Comparison of ENCODE assay signal across 31 cellular contexts in the genomic region with DNA sequence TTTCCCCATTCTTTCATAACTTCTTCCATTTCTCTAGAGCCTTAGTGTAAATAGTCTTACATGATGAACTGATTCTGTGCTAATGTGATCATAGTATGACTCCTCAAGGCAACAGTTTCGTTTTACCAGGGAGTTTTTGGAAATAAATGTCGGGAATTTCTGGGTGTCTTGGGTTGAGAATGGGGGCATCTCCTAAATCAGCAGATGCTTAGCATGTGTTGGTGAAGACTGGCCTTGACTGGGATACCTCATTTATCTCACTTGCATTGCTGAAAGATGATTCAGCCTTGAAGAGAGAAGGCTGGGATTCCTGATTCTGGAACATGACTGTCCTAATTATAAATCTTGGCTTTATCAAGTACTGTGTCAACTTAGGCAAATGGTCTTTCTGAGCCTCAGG.
DNase-seq lines count a peak whose midpoint lies in the region; ATAC-seq and TF ChIP-seq lines count a peak whose summit lies in the region.
"Had no signal": no experiment of that assay in that cellular context is flagged by ENCODE, and none has a peak within 500 bp of the region (broad histone marks: within the 10 kb centered on the region; RNA-seq: fewer than 3 reads in every experiment).

No MANE protein-coding gene starts in this region.

- DNase-seq in EL = peak; percentile 82
- DNase-seq in LHCN-M2 (ENCODE audit: low read depth) = peak; percentile 17
- DNase-seq in choroid plexus epithelial cell (ENCODE audit: low read depth) = peak; percentile 32
- peak; percentile 78 for DNase-seq in myocyte (ENCODE audit: low read depth)
- DNase-seq in iPS-NIHi7 (ENCODE audit: extremely low spot score) = no peak
- DNase-seq in activated naive CD8-positive, alpha-beta T cell treated with anti-CD3 and anti-CD28 coated beads, Interleukin-2, amount 50 U/mL, for 24 hours = no peak
- no peak for DNase-seq in NCI-H526 (lab: John Stamatoyannopoulos, UW)
- DNase-seq: activated CD4-positive, alpha-beta T cell treated with anti-CD3 and anti-CD28 coated beads for 48 hours; activated T-cell treated with anti-CD3 and anti-CD28 coated beads, Interleukin-2, amount 50 U/mL, for 4 hours; CD4-positive, CD25-positive, alpha-beta regulatory T cell; effector memory CD4-positive, alpha-beta T cell; erythroblast; H9; MV-4-11; naive thymus-derived CD4-positive, alpha-beta T cell; NCI-H510A treated with DMSO at 0.1 percent for 48 hours; NK-92 treated with Interleukin-12 subunit alpha and Interleukin-12 subunit beta, amount 100 ng/mL, for 24 hours; PC-3; Right ventricle myocardium superior; stimulated activated CD4-positive, alpha-beta T cell treated with anti-CD3 and anti-CD28 coated beads, Interleukin-4, amount 100 ng/mL, for 24 hours; upper lobe of left lung; WERI-Rb-1 had no signal

- H3K4me1 Mint-ChIP-seq in activated naive CD8-positive, alpha-beta T cell treated with anti-CD3 and anti-CD28 coated beads, Interleukin-2, amount 50 U/mL, for 24 hours = no peaks in the 10 kb centered on the region
- H3K4me1 Mint-ChIP-seq: CD4-positive, CD25-positive, alpha-beta regulatory T cell; memory B cell; naive thymus-derived CD4-positive, alpha-beta T cell; stimulated activated effector memory CD8-positive, alpha-beta T cell treated with anti-CD3 and anti-CD28 coated beads, Interleukin-12 subunit alpha, Interleukin-12 subunit beta, amount 100 ng/mL, for 72 hours had no signal

- no peak for ATAC-seq in activated naive CD8-positive, alpha-beta T cell treated with anti-CD3 and anti-CD28 coated beads, Interleukin-2, amount 50 U/mL, for 24 hours
- ATAC-seq: activated T-cell treated with anti-CD3 and anti-CD28 coated beads, Interleukin-2, amount 50 U/mL, for 4 hours; gastroesophageal sphincter; K562; naive thymus-derived CD4-positive, alpha-beta T cell; PC-3; sciatic nerve; stimulated activated effector memory CD8-positive, alpha-beta T cell treated with anti-CD3 and anti-CD28 coated beads, Interleukin-12 subunit alpha, Interleukin-12 subunit beta, amount 100 ng/mL, for 72 hours had no signal

- no peaks in the 10 kb centered on the region for H3K9me3 Mint-ChIP-seq in activated naive CD8-positive, alpha-beta T cell treated with anti-CD3 and anti-CD28 coated beads, Interleukin-2, amount 50 U/mL, for 24 hours
- H3K9me3 Mint-ChIP-seq: activated T-cell treated with anti-CD3 and anti-CD28 coated beads, Interleukin-2, amount 50 U/mL, for 4 hours; H9; memory B cell had no signal

- H3K4me3 Mint-ChIP-seq in activated naive CD8-positive, alpha-beta T cell treated with anti-CD3 and anti-CD28 coated beads, Interleukin-2, amount 50 U/mL, for 24 hours = no peak overlapping the region
- H3K4me3 Mint-ChIP-seq: activated T-cell treated with anti-CD3 and anti-CD28 coated beads, Interleukin-2, amount 50 U/mL, for 4 hours; CD4-positive, CD25-positive, alpha-beta regulatory T cell; H9; memory B cell; naive thymus-derived CD4-positive, alpha-beta T cell; stimulated activated effector memory CD8-positive, alpha-beta T cell treated with anti-CD3 and anti-CD28 coated beads, Interleukin-12 subunit alpha, Interleukin-12 subunit beta, amount 100 ng/mL, for 72 hours had no signal

- TF ChIP-seq CTCF in choroid plexus epithelial cell (conservative IDR thresholded peaks at IDR 0.05; ENCODE audit: low read depth, low read length) = no peak

- H3K36me3 Mint-ChIP-seq in activated naive CD8-positive, alpha-beta T cell treated with anti-CD3 and anti-CD28 coated beads, Interleukin-2, amount 50 U/mL, for 24 hours (ENCODE audit: low read depth) = no peaks in the 10 kb centered on the region
- H3K36me3 Mint-ChIP-seq: CD4-positive, CD25-positive, alpha-beta regulatory T cell; memory B cell; naive thymus-derived CD4-positive, alpha-beta T cell; stimulated activated effector memory CD8-positive, alpha-beta T cell treated with anti-CD3 and anti-CD28 coated beads, Interleukin-12 subunit alpha, Interleukin-12 subunit beta, amount 100 ng/mL, for 72 hours had no signal

- no peak overlapping the region for H3K4me3 ChIP-seq in choroid plexus epithelial cell (ENCODE audit: low read depth, low read length)
- H3K4me3 ChIP-seq: breast epithelium, coronary artery, gastroesophageal sphincter, hepatocyte, K562, upper lobe of left lung had no signal

- no peaks in the 10 kb centered on the region for H3K27me3 Mint-ChIP-seq in activated naive CD8-positive, alpha-beta T cell treated with anti-CD3 and anti-CD28 coated beads, Interleukin-2, amount 50 U/mL, for 24 hours

- H3K27ac Mint-ChIP-seq in activated naive CD8-positive, alpha-beta T cell treated with anti-CD3 and anti-CD28 coated beads, Interleukin-2, amount 50 U/mL, for 24 hours = no peak overlapping the region
- H3K27ac Mint-ChIP-seq: CD4-positive, CD25-positive, alpha-beta regulatory T cell; H9; memory B cell; naive thymus-derived CD4-positive, alpha-beta T cell; progenitor cell of endocrine pancreas; stimulated activated effector memory CD8-positive, alpha-beta T cell treated with anti-CD3 and anti-CD28 coated beads, Interleukin-12 subunit alpha, Interleukin-12 subunit beta, amount 100 ng/mL, for 72 hours had no signal

Comparison
In these comparisons a context has a peak if more than half of its experiments do, and no peak if none do; other contexts are left out.
1. DNase-seq: peak in EL (single experiment), LHCN-M2 (single experiment), choroid plexus epithelial cell (single experiment) and myocyte (single experiment); none in iPS-NIHi7 (single experiment), activated naive CD8-positive, alpha-beta T cell treated with anti-CD3 and anti-CD28 coated beads, Interleukin-2, amount 50 U/mL, for 24 hours (single experiment) and NCI-H526 (0 of 2).